In the genomic region with DNA sequence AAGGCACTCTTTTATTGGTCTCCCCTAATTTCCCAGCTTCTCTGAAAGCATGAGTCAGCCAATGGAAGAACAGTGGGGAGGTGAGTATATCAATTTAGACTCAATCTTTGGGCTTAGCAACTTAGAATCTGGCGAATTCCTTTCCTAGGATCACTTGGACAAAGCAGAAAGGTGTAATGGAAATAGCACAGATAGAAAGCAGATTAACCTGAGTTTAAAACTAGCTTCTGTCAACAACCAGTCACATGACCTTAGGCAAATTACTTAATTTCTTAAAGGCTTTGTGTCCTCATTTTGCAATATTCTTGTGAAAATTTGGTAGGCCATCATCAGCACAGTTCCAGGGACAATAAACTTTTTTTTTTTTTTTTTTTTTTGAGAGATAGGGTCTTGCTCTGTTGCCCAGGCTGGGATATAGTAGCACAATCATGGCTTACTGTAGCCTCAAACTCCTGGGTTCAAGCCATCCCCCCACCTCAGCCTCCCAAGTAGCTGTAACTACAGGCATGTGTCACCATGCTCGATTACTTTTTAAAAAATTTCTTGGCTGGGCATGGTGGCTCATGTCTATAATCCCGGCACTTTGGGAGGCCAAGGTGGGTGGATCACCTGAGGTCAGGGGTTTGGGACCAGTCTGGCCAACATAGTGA, we compare ENCODE assay signal across 15 cellular contexts. TPM values are rescaled to one million over a fixed set of nuclear protein-coding genes. Genes with fewer than 3 reads are reported as not detected.
DNase-seq lines count a peak whose midpoint lies in the region; ATAC-seq, FAIRE-seq and TF ChIP-seq lines count a peak whose summit lies in the region.
"Had no signal": no experiment of that assay in that cellular context is flagged by ENCODE, and none has a peak within 500 bp of the region (broad histone marks: within the 10 kb centered on the region; RNA-seq: fewer than 3 reads in every experiment).

No MANE protein-coding gene starts in this region.

- peak overlapping the region; percentile 21 to 87 for H3K4me3 Mint-ChIP-seq in activated T-cell treated with anti-CD3 and anti-CD28 coated beads, Interleukin-2, amount 50 U/mL, for 72 hours
- peak overlapping the region; percentile 72 for H3K4me3 Mint-ChIP-seq in activated CD8-positive, alpha-beta T cell treated with anti-CD3 and anti-CD28 coated beads for 36 hours
- no peak overlapping the region for H3K4me3 Mint-ChIP-seq in stimulated activated naive B cell treated with anti-CD40 and anti-IgM and Interleukin-4, amounts not matched to agents 10 μg/mL and 1 μg/mL and 100 μg/mL, for 72 hours

- no peaks in the 10 kb centered on the region for H3K27me3 Mint-ChIP-seq in activated T-cell treated with anti-CD3 and anti-CD28 coated beads, Interleukin-2, amount 50 U/mL, for 72 hours (ENCODE audit: low read depth)
- H3K27me3 Mint-ChIP-seq in activated CD8-positive, alpha-beta T cell treated with anti-CD3 and anti-CD28 coated beads for 36 hours, result no peaks in the 10 kb centered on the region
- no peaks in the 10 kb centered on the region for H3K27me3 Mint-ChIP-seq in stimulated activated naive B cell treated with anti-CD40 and anti-IgM and Interleukin-4, amounts not matched to agents 10 μg/mL and 1 μg/mL and 100 μg/mL, for 72 hours

- no peak for FAIRE-seq in kidney (lab: Jason Lieb, UNC)
- FAIRE-seq: urothelium cell line had no signal

- no peak for TF ChIP-seq CTCF in activated CD8-positive, alpha-beta T cell treated with anti-CD3 and anti-CD28 coated beads for 36 hours (IDR thresholded peaks at IDR 0.05)
- TF ChIP-seq CTCF in kidney (IDR thresholded peaks at IDR 0.05; ENCODE audit: borderline replicate concordance, extremely low read depth, insufficient read depth) (no peak), mucosa of descending colon (IDR thresholded peaks at IDR 0.05) (no peak)

- no peaks in the 10 kb centered on the region for H3K36me3 Mint-ChIP-seq in activated T-cell treated with anti-CD3 and anti-CD28 coated beads, Interleukin-2, amount 50 U/mL, for 72 hours (ENCODE audit: insufficient read depth in 2 of 2)
- no peaks in the 10 kb centered on the region for H3K36me3 Mint-ChIP-seq in activated CD8-positive, alpha-beta T cell treated with anti-CD3 and anti-CD28 coated beads for 36 hours (ENCODE audit: low read depth)
- peaks cover 0 to 2% of the 10 kb centered on the region in 2 donors for H3K36me3 Mint-ChIP-seq in stimulated activated naive B cell treated with anti-CD40 and anti-IgM and Interleukin-4, amounts not matched to agents 10 μg/mL and 1 μg/mL and 100 μg/mL, for 72 hours

- no peaks in the 10 kb centered on the region for H3K9me3 Mint-ChIP-seq in activated T-cell treated with anti-CD3 and anti-CD28 coated beads, Interleukin-2, amount 50 U/mL, for 72 hours
- H3K9me3 Mint-ChIP-seq in activated CD8-positive, alpha-beta T cell treated with anti-CD3 and anti-CD28 coated beads for 36 hours, result no peaks in the 10 kb centered on the region
- no peaks in the 10 kb centered on the region for H3K9me3 Mint-ChIP-seq in stimulated activated naive B cell treated with anti-CD40 and anti-IgM and Interleukin-4, amounts not matched to agents 10 μg/mL and 1 μg/mL and 100 μg/mL, for 72 hours

- no peak for ATAC-seq in activated T-cell treated with anti-CD3 and anti-CD28 coated beads, Interleukin-2, amount 50 U/mL, for 72 hours (replicated peaks in 1 of 2)
- no peak for ATAC-seq in activated CD8-positive, alpha-beta T cell treated with anti-CD3 and anti-CD28 coated beads for 36 hours
- no peak for ATAC-seq in stimulated activated naive B cell treated with anti-CD40 and anti-IgM and Interleukin-4, amounts not matched to agents 10 μg/mL and 1 μg/mL and 100 μg/mL, for 72 hours (replicated peaks)
- ATAC-seq in HG02938 (IDR thresholded peaks at IDR 0.05; ENCODE audit: unreplicated experiment) (no peak), GM19328 (IDR thresholded peaks at IDR 0.05; ENCODE audit: unreplicated experiment) (no peak), mucosa of descending colon (no peak)

- DNase-seq in activated T-cell treated with anti-CD3 and anti-CD28 coated beads, Interleukin-2, amount 50 U/mL, for 72 hours, result no peak
- DNase-seq in activated T-cell treated with anti-CD3 and anti-CD28 coated beads for 4 hours (no peak), kidney (no peak), mucosa of descending colon (no peak)
- no peak for DNase-seq in activated CD8-positive, alpha-beta T cell treated with anti-CD3 and anti-CD28 coated beads for 36 hours
- no peak for DNase-seq in stimulated activated naive B cell treated with anti-CD40 and anti-IgM and Interleukin-4, amounts not matched to agents 10 μg/mL and 1 μg/mL and 100 μg/mL, for 72 hours
- DNase-seq: activated CD8-positive, alpha-beta memory T cell treated with anti-CD3 and anti-CD28 coated beads for 24 hours; DMS79; KBM-7; NCI-H1694; stimulated activated CD4-positive, alpha-beta T cell treated with anti-CD3 and anti-CD28 coated beads, Interleukin-15, amount 100 ng/mL, for 24 hours; T1000 had no signal

- intact Hi-C loops in activated CD8-positive, alpha-beta T cell treated with anti-CD3 and anti-CD28 coated beads for 36 hours (cut with micrococcal nuclease), result no loop called here
- intact Hi-C loops in kidney (cut with DNase I), result no loop called here
- intact Hi-C loops in mucosa of descending colon (cut with DNase I, micrococcal nuclease), result no loop called here

- H3K9me3 ChIP-seq in kidney (ENCODE audit: control insufficient read depth in 1 of 2, low read length in 2 of 2) (no peaks in the 10 kb centered on the region), mucosa of descending colon (no peaks in the 10 kb centered on the region)

- POLR2A ChIA-PET in activated CD8-positive, alpha-beta T cell treated with anti-CD3 and anti-CD28 coated beads for 36 hours (lab: Charles Lee), result interaction anchor here (0.7 to 2.3 kb wide), 2 partner anchors 41 to 214 kb away, joined by 3 to 10 read pairs; partner anchors contain the start of gene PCF11

- H3K27ac Mint-ChIP-seq in activated T-cell treated with anti-CD3 and anti-CD28 coated beads, Interleukin-2, amount 50 U/mL, for 72 hours, result no peak overlapping the region
- H3K27ac Mint-ChIP-seq in activated CD8-positive, alpha-beta T cell treated with anti-CD3 and anti-CD28 coated beads for 36 hours, result peak overlapping the region; percentile 36
- peak overlapping the region; percentile 31 for H3K27ac Mint-ChIP-seq in stimulated activated naive B cell treated with anti-CD40 and anti-IgM and Interleukin-4, amounts not matched to agents 10 μg/mL and 1 μg/mL and 100 μg/mL, for 72 hours

- H3K27ac ChIP-seq in kidney (ENCODE audit: low read depth in 2 of 2, low read length in 2 of 2), result no peak overlapping the region

- peak overlapping the region; percentile 13 to 43 for H3K4me3 ChIP-seq in kidney (ENCODE audit: low read length in 2 of 2)
- H3K4me3 ChIP-seq in mucosa of descending colon, result no peak overlapping the region

- CTCF ChIA-PET in activated CD8-positive, alpha-beta T cell treated with anti-CD3 and anti-CD28 coated beads for 36 hours (lab: Charles Lee), result interaction anchor here (1.3 to 1.5 kb wide), 2 partner anchors 43 to 249 kb away, joined by 3 to 4 read pairs; no protein-coding TSS in a partner anchor

- no peaks in the 10 kb centered on the region for H3K36me3 ChIP-seq in kidney (ENCODE audit: control insufficient read depth in 1 of 2, insufficient read depth in 2 of 2, low read length in 2 of 2)
- H3K36me3 ChIP-seq in mucosa of descending colon (ENCODE audit: low read depth), result no peaks in the 10 kb centered on the region

- H3K4me1 ChIP-seq in kidney (ENCODE audit: control insufficient read depth in 1 of 2, insufficient read depth in 1 of 2, low read depth in 1 of 2, low read length in 2 of 2) (peaks cover 0 to 3% of the 10 kb centered on the region in 2 donors), mucosa of descending colon (ENCODE audit: low read depth) (no peaks in the 10 kb centered on the region)

- H3K9ac ChIP-seq in kidney (ENCODE audit: low read length in 2 of 2), result no peak overlapping the region

- peaks cover 47% of the 10 kb centered on the region for H3K4me1 Mint-ChIP-seq in activated T-cell treated with anti-CD3 and anti-CD28 coated beads, Interleukin-2, amount 50 U/mL, for 72 hours (ENCODE audit: low read depth)
- peaks cover 42% of the 10 kb centered on the region for H3K4me1 Mint-ChIP-seq in activated CD8-positive, alpha-beta T cell treated with anti-CD3 and anti-CD28 coated beads for 36 hours (ENCODE audit: low read depth)
- peaks cover 13 to 19% of the 10 kb centered on the region in 2 donors for H3K4me1 Mint-ChIP-seq in stimulated activated naive B cell treated with anti-CD40 and anti-IgM and Interleukin-4, amounts not matched to agents 10 μg/mL and 1 μg/mL and 100 μg/mL, for 72 hours

RNA-seq across cellular contexts. Expression of gene PCF11, which starts 40.8 kb away (rescaled TPM):
- total RNA-seq in activated T-cell treated with anti-CD3 and anti-CD28 coated beads, Interleukin-2, amount 50 U/mL, for 72 hours, result 10 to 100 TPM; 79.5 to 85.6 TPM
- total RNA-seq in activated CD8-positive, alpha-beta T cell treated with anti-CD3 and anti-CD28 coated beads for 36 hours, result 10 to 100 TPM; 53.9 to 55.6 TPM
- total RNA-seq in kidney (61.2 TPM), mucosa of descending colon (10 to 100 TPM; 57.2 to 60.5 (median 58.7) TPM)
- polyA plus RNA-seq in kidney (ENCODE audit: insufficient read depth, low read depth, low replicate concordance), result 19.3 TPM

RNA-seq across cellular contexts. Expression of gene RAB30, which starts 44.4 kb away (rescaled TPM):
- total RNA-seq in activated T-cell treated with anti-CD3 and anti-CD28 coated beads, Interleukin-2, amount 50 U/mL, for 72 hours, result 10 to 100 TPM; 15.3 to 19.0 TPM
- 10 to 100 TPM in 1 of 2 experiments, 1 to 10 TPM in 1; 9.8 to 10.9 TPM for total RNA-seq in activated CD8-positive, alpha-beta T cell treated with anti-CD3 and anti-CD28 coated beads for 36 hours
- total RNA-seq in kidney (15.2 TPM), mucosa of descending colon (10 to 100 TPM; 16.2 to 30.7 (median 19.1) TPM)
- polyA plus RNA-seq in kidney (ENCODE audit: insufficient read depth, low read depth, low replicate concordance), result 3.1 TPM

Comparison
In these comparisons a context has a peak if more than half of its experiments do, and no peak if none do; other contexts are left out.
1. H3K4me3 Mint-ChIP-seq: peak in activated T-cell treated with anti-CD3 and anti-CD28 coated beads, Interleukin-2, amount 50 U/mL, for 72 hours (2 of 2) and activated CD8-positive, alpha-beta T cell treated with anti-CD3 and anti-CD28 coated beads for 36 hours (single experiment); none in stimulated activated naive B cell treated with anti-CD40 and anti-IgM and Interleukin-4, amounts not matched to agents 10 μg/mL and 1 μg/mL and 100 μg/mL, for 72 hours (0 of 2).